ENCODE assay signal across 1 cellular context in the genomic region with DNA sequence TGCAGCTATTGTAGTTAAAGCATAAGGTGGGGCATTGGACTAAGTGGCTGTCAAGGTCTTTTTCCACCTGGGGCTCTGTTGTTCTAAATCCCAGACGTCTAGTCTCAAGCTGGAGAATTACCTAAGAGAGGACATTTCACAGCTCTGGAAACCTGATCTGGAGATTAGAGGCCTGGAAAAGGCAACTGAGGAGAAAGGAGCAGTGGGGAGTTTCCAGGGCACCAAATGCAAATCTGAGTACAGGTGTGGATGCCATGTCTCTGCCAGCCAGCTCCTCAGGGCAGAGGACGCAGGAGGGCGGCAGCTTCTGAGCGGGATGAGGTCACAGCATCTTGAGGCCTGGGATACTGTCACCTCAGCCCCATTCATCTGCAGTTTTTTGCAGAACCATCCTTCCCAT.
TF ChIP-seq lines count a peak whose summit lies in the region.

No MANE protein-coding gene starts in this region.

TF ChIP-seq in HEK293, 187 proteins besides CTCF, POLR2A, EP300 and RAD21 (continued from another document):
- TF ChIP-seq, protein P1, sequence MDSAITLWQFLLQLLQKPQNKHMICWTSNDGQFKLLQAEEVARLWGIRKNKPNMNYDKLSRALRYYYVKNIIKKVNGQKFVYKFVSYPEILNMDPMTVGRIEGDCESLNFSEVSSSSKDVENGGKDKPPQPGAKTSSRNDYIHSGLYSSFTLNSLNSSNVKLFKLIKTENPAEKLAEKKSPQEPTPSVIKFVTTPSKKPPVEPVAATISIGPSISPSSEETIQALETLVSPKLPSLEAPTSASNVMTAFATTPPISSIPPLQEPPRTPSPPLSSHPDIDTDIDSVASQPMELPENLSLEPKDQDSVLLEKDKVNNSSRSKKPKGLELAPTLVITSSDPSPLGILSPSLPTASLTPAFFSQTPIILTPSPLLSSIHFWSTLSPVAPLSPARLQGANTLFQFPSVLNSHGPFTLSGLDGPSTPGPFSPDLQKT (IDR thresholded peaks at IDR 0.05; ENCODE audit: borderline replicate concordance, low read depth, low read length) = no peak
- TF ChIP-seq FEZF1 (tag by site-specific recombination; IDR thresholded peaks at IDR 0.05) (peak; percentile 86), ZNF274 (IDR thresholded peaks at IDR 0.05; ENCODE audit: low read length) (no peak), ZNF274 (tag by site-specific recombination; IDR thresholded peaks at IDR 0.05; ENCODE audit: borderline replicate concordance) (no peak)
TF ChIP-seq in HEK293: peak in this region for 2.
